In the genomic region with DNA sequence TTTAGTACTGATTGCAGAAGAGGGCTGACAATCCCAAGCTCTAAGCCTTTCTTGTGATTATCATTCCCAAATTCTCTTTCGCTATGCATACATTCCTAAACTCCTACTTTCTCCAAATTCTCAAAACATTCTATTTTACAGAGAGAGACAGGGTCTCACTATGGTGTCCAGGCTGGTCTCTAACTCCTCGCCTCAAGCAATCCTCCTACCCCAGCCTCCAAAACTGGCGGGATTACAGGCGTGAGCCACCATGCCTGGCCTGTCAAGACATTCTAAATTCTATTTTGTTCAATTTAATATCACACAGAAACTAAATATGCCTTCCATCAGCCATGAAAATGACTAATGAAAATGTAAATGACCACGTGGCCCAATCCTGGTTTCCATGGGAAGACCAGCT, we compare ENCODE assay signal across 2 cellular contexts.
A peak's percentile ranks its signal among the peaks of the same experiment; 100 is the strongest.
TF ChIP-seq lines count a peak whose summit lies in the region.

No MANE protein-coding gene starts in this region.

TF ChIP-seq in GM23338, 12 proteins besides CTCF, POLR2A, EP300 and RAD21:
- no peak for TF ChIP-seq NANOG (IDR thresholded peaks at IDR 0.05; ENCODE audit: borderline replicate concordance)

TF ChIP-seq in K562, 482 proteins besides CTCF, POLR2A, EP300 and RAD21:
- TF ChIP-seq USF2 (CRISPR knock-in tag; IDR thresholded peaks at IDR 0.05), result peak; percentile 16; the same call in 1 of the 2 replicates
- TF ChIP-seq WHSC1 (IDR thresholded peaks at IDR 0.05; ENCODE audit: low read length), result no peak
- no peak for TF ChIP-seq GATAD2B (IDR thresholded peaks at IDR 0.05; ENCODE audit: borderline replicate concordance)
- no peak for TF ChIP-seq U2AF1 (optimal IDR thresholded peaks at IDR 0.05; ENCODE audit: low read depth, low read length)
- TF ChIP-seq, protein P1, sequence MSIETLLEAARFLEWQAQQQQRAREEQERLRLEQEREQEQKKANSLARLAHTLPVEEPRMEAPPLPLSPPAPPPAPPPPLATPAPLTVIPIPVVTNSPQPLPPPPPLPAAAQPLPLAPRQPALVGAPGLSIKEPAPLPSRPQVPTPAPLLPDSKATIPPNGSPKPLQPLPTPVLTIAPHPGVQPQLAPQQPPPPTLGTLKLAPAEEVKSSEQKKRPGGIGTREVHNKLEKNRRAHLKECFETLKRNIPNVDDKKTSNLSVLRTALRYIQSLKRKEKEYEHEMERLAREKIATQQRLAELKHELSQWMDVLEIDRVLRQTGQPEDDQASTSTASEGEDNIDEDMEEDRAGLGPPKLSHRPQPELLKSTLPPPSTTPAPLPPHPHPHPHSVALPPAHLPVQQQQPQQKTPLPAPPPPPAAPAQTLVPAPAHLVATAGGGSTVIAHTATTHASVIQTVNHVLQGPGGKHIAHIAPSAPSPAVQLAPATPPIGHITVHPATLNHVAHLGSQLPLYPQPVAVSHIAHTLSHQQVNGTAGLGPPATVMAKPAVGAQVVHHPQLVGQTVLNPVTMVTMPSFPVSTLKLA (conservative IDR thresholded peaks at IDR 0.05), result 0 out of 4 replicates have a peak, but pooled peaks of 1 of the 2 experiments have one; percentile 19
- TF ChIP-seq MEIS2 (IDR thresholded peaks at IDR 0.05; ENCODE audit: partially characterized antibody), result peak; percentile 3
- no peak for TF ChIP-seq ZNF407 (IDR thresholded peaks at IDR 0.05; ENCODE audit: low read depth)
- no peak for TF ChIP-seq NBN (IDR thresholded peaks at IDR 0.05; ENCODE audit: low read depth)
- no peak for TF ChIP-seq RBM15 (IDR thresholded peaks at IDR 0.05; ENCODE audit: insufficient read depth, low read length)
- TF ChIP-seq, protein P2, sequence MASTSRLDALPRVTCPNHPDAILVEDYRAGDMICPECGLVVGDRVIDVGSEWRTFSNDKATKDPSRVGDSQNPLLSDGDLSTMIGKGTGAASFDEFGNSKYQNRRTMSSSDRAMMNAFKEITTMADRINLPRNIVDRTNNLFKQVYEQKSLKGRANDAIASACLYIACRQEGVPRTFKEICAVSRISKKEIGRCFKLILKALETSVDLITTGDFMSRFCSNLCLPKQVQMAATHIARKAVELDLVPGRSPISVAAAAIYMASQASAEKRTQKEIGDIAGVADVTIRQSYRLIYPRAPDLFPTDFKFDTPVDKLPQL (IDR thresholded peaks at IDR 0.05; ENCODE audit: extremely low read depth, insufficient read length), result no peak
- TF ChIP-seq ZNF121 (CRISPR knock-in tag; conservative IDR thresholded peaks at IDR 0.05), result peak; percentile 83
- no peak for TF ChIP-seq FOXP1 (CRISPR knock-in tag; IDR thresholded peaks at IDR 0.05)
- no peak for TF ChIP-seq ZNF12 (CRISPR knock-in tag; IDR thresholded peaks at IDR 0.05)
- TF ChIP-seq SMARCC2 (IDR thresholded peaks at IDR 0.05; ENCODE audit: low read depth), result no peak
- no peak for TF ChIP-seq ZNF212 (CRISPR knock-in tag; IDR thresholded peaks at IDR 0.05)
- TF ChIP-seq ZBTB33 (CRISPR knock-in tag; IDR thresholded peaks at IDR 0.05), result peak; percentile 78; the same call in 1 of the 2 replicates
- no peak for TF ChIP-seq ZFPM2 (CRISPR knock-in tag; IDR thresholded peaks at IDR 0.05)
- no peak for TF ChIP-seq HOXB6 (CRISPR knock-in tag; IDR thresholded peaks at IDR 0.05; ENCODE audit: borderline replicate concordance)
- no peak for TF ChIP-seq ZNF431 (CRISPR knock-in tag; IDR thresholded peaks at IDR 0.05)
- TF ChIP-seq THRAP3 (IDR thresholded peaks at IDR 0.05; ENCODE audit: borderline replicate concordance), result no peak
- no peak for TF ChIP-seq ELK3 (CRISPR knock-in tag; IDR thresholded peaks at IDR 0.05)
- no peak for TF ChIP-seq HCFC1 (IDR thresholded peaks at IDR 0.05; ENCODE audit: low read depth, low read length)
- TF ChIP-seq SREBF2 (CRISPR knock-in tag; IDR thresholded peaks at IDR 0.05), result no peak
- TF ChIP-seq RFX1 (IDR thresholded peaks at IDR 0.05), result 0 out of 2 replicates have a peak, but pooled peaks have one; percentile 25
- TF ChIP-seq CREB1 (IDR thresholded peaks at IDR 0.05), result no peak
- TF ChIP-seq CREB1 (CRISPR knock-in tag; IDR thresholded peaks at IDR 0.05), result no peak
- no peak for TF ChIP-seq FOS (IDR thresholded peaks at IDR 0.05; ENCODE audit: extremely low read depth, insufficient read length)
- no peak for TF ChIP-seq POU5F1 (IDR thresholded peaks at IDR 0.05; ENCODE audit: borderline replicate concordance, low read depth, low read length, partially characterized antibody)
- TF ChIP-seq ZNF717 (CRISPR knock-in tag; IDR thresholded peaks at IDR 0.05), result no peak
- TF ChIP-seq MYC (IDR thresholded peaks at IDR 0.05; ENCODE audit: low read depth, low read length), result no peak
- no peak for TF ChIP-seq MYC (CRISPR knock-in tag; IDR thresholded peaks at IDR 0.05; ENCODE audit: borderline replicate concordance, low read depth)
- no peak for TF ChIP-seq ZNF239 (CRISPR knock-in tag; IDR thresholded peaks at IDR 0.05)
- no peak for TF ChIP-seq PATZ1 (CRISPR knock-in tag; IDR thresholded peaks at IDR 0.05; ENCODE audit: borderline replicate concordance)
- TF ChIP-seq ZBTB8A (IDR thresholded peaks at IDR 0.05; ENCODE audit: partially characterized antibody), result no peak
- TF ChIP-seq, protein P3, sequence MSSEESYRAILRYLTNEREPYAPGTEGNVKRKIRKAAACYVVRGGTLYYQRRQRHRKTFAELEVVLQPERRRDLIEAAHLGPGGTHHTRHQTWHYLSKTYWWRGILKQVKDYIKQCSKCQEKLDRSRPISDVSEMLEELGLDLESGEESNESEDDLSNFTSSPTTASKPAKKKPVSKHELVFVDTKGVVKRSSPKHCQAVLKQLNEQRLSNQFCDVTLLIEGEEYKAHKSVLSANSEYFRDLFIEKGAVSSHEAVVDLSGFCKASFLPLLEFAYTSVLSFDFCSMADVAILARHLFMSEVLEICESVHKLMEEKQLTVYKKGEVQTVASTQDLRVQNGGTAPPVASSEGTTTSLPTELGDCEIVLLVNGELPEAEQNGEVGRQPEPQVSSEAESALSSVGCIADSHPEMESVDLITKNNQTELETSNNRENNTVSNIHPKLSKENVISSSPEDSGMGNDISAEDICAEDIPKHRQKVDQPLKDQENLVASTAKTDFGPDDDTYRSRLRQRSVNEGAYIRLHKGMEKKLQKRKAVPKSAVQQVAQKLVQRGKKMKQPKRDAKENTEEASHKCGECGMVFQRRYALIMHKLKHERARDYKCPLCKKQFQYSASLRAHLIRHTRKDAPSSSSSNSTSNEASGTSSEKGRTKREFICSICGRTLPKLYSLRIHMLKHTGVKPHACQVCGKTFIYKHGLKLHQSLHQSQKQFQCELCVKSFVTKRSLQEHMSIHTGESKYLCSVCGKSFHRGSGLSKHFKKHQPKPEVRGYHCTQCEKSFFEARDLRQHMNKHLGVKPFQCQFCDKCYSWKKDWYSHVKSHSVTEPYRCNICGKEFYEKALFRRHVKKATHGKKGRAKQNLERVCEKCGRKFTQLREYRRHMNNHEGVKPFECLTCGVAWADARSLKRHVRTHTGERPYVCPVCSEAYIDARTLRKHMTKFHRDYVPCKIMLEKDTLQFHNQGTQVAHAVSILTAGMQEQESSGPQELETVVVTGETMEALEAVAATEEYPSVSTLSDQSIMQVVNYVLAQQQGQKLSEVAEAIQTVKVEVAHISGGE (CRISPR knock-in tag; IDR thresholded peaks at IDR 0.05), result no peak
- TF ChIP-seq BRF2 (IDR thresholded peaks at IDR 0.05; ENCODE audit: borderline replicate concordance, insufficient read depth, insufficient read length), result no peak
